In the genomic region with DNA sequence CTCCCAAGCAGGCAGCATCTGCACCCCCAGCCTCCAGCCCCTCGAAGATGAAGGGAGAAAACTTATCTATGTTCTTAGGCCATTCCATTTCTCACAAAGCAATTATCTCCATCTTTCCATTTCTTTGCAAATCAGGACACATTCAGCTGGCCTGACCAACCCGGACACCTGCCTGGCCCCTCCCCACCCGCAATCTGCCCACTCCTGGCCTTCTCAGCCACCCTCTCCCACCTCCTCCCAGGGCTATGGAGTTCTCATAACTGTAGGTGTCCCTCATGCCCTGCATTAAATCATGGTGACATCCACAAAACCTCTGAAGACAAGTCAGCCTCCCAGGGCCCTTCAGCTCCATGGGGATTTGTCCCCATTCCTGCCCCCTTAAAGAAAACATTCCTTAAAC, we compare ENCODE assay signal across 20 cellular contexts.
"Had no signal": no experiment of that assay in that cellular context is flagged by ENCODE, and none has a peak within 500 bp of the region (broad histone marks: within the 10 kb centered on the region; RNA-seq: fewer than 3 reads in every experiment).

No MANE protein-coding gene starts in this region.

- H3K9me3 ChIP-seq: esophagus squamous epithelium, gastroesophageal sphincter, prostate gland, right lobe of liver, thoracic aorta, transverse colon had no signal

- H3K4me1 ChIP-seq: esophagus squamous epithelium, prostate gland, right lobe of liver, transverse colon had no signal

- ATAC-seq: effector memory CD8-positive, alpha-beta T cell; gastroesophageal sphincter; left cardiac atrium; left ventricle myocardium superior; natural killer cell treated with Interleukin-12 subunit alpha and Interleukin-12 subunit beta and Interleukin-15 and Interleukin-18, amount 100 ng/mL, for 72 hours; right lobe of liver; stimulated activated effector memory CD8-positive, alpha-beta T cell treated with anti-CD3 and anti-CD28 coated beads, Interleukin-12 subunit alpha, Interleukin-12 subunit beta, amount 100 ng/mL, for 72 hours had no signal

- H3K27me3 ChIP-seq: gastroesophageal sphincter, right lobe of liver, transverse colon had no signal

- H3K36me3 Mint-ChIP-seq: immature natural killer cell; natural killer cell treated with Interleukin-12 subunit alpha and Interleukin-12 subunit beta and Interleukin-15 and Interleukin-18, amount 100 ng/mL, for 72 hours; stimulated activated effector memory CD8-positive, alpha-beta T cell treated with anti-CD3 and anti-CD28 coated beads, Interleukin-12 subunit alpha, Interleukin-12 subunit beta, amount 100 ng/mL, for 72 hours had no signal

- H3K4me3 ChIP-seq: esophagus squamous epithelium, gastroesophageal sphincter, lung, prostate gland, right lobe of liver, thoracic aorta, transverse colon had no signal

- H3K79me2 ChIP-seq: parathyroid adenoma had no signal

- H2AFZ ChIP-seq: parathyroid adenoma had no signal

- DNase-seq: effector memory CD8-positive, alpha-beta T cell; esophagus squamous epithelium; foreskin fibroblast; immature natural killer cell; left cardiac atrium; left ventricle myocardium superior; mesenchymal stem cell; occipital lobe; right lobe of liver; stimulated activated CD4-positive, alpha-beta T cell treated with anti-CD3 and anti-CD28 coated beads, Interleukin-4, amount 100 ng/mL, for 1 hour; stimulated activated CD8-positive, alpha-beta memory T cell treated with anti-CD3 and anti-CD28 coated beads, Interleukin-4, amount 100 ng/mL, for 48 hours; transverse colon had no signal

- H3K9me3 Mint-ChIP-seq: effector memory CD8-positive, alpha-beta T cell; immature natural killer cell; natural killer cell treated with Interleukin-12 subunit alpha and Interleukin-12 subunit beta and Interleukin-15 and Interleukin-18, amount 100 ng/mL, for 72 hours; stimulated activated effector memory CD8-positive, alpha-beta T cell treated with anti-CD3 and anti-CD28 coated beads, Interleukin-12 subunit alpha, Interleukin-12 subunit beta, amount 100 ng/mL, for 72 hours; stimulated activated naive CD8-positive, alpha-beta T cell treated with anti-CD3 and anti-CD28 coated beads, Interleukin-15, Interleukin-2, amounts not matched to agents 100 ng/mL and 50 ng/mL, for 24 hours had no signal

- H3K27ac ChIP-seq: esophagus squamous epithelium, gastroesophageal sphincter, parathyroid adenoma, prostate gland, right lobe of liver, thoracic aorta, transverse colon had no signal

- H3K36me3 ChIP-seq: esophagus squamous epithelium, gastroesophageal sphincter, prostate gland, right lobe of liver, thoracic aorta, transverse colon had no signal

- H3K27ac Mint-ChIP-seq: effector memory CD8-positive, alpha-beta T cell; immature natural killer cell; natural killer cell treated with Interleukin-12 subunit alpha and Interleukin-12 subunit beta and Interleukin-15 and Interleukin-18, amount 100 ng/mL, for 72 hours; stimulated activated effector memory CD8-positive, alpha-beta T cell treated with anti-CD3 and anti-CD28 coated beads, Interleukin-12 subunit alpha, Interleukin-12 subunit beta, amount 100 ng/mL, for 72 hours; stimulated activated naive CD8-positive, alpha-beta T cell treated with anti-CD3 and anti-CD28 coated beads, Interleukin-15, Interleukin-2, amounts not matched to agents 100 ng/mL and 50 ng/mL, for 24 hours had no signal
